Comparison of ENCODE assay signal across 15 cellular contexts in the genomic region with DNA sequence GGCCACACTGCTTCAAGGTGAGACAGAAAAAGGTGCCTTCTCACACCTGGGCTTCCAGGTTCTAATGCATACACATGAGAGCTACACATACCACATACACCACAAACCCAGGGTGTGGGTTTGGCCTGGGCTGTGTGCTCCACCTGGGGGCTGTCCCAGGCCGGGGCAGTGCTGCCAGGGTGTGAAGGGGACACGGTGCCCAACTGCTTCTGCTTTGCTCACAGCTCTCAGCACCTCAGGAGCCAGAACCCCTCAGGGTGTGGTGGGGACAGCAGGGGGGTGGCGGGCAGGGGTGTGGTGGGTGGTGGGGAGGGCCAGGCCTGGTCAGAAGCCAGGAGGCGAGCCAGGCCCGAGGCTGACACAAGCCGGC. TPM values are rescaled to one million over a fixed set of nuclear protein-coding genes. Genes with fewer than 3 reads are reported as not detected.
DNase-seq lines count a peak whose midpoint lies in the region; ATAC-seq, FAIRE-seq and TF ChIP-seq lines count a peak whose summit lies in the region.
"Had no signal": no experiment of that assay in that cellular context is flagged by ENCODE, and none has a peak within 500 bp of the region (broad histone marks: within the 10 kb centered on the region; RNA-seq: fewer than 3 reads in every experiment).

No MANE protein-coding gene starts in this region.

- DNase-seq in NCI-H2171 treated with DMSO at 0.1 percent for 48 hours (lab: John Stamatoyannopoulos, UW) (peak; percentile 73), NCI-H2171 (lab: John Stamatoyannopoulos, UW) (no peak), RWPE1 (ENCODE audit: low spot score) (no peak), left colon (peak; percentile 46 to 57), small intestine (peak; percentile 45), Karpas-422 (no peak), NCI-H1105 (lab: John Stamatoyannopoulos, UW) (no peak)
- no peak for DNase-seq in NK-92 treated with Interleukin-12 subunit alpha and Interleukin-12 subunit beta, amount 100 ng/mL, for 24 hours (lab: John Stamatoyannopoulos, UW)
- DNase-seq: activated CD4-positive, alpha-beta T cell treated with anti-CD3 and anti-CD28 coated beads, Interleukin-2, amount 50 U/mL, for 4 hours; foreskin melanocyte had no signal

- intact Hi-C loops in left colon (cut with DNase I, micrococcal nuclease) = no loop called here

- no peaks in the 10 kb centered on the region for H3K4me1 ChIP-seq in small intestine (ENCODE audit: control insufficient read depth in 2 of 2, insufficient read depth in 1 of 2, low read depth in 1 of 2, low read length in 1 of 2)
- H3K4me1 ChIP-seq in Karpas-422 (ENCODE audit: low read length) = peaks cover 10% of the 10 kb centered on the region
- H3K4me1 ChIP-seq: ascending aorta had no signal

- no peak for FAIRE-seq in small intestine (lab: Jason Lieb, UNC)
- FAIRE-seq: keratinocyte had no signal

- CTCF ChIA-PET in RWPE1 (lab: Yijun Ruan, JAX) = interaction anchor here (0.6 kb wide), 1 partner anchor 11 kb away, joined by 4 read pairs; no protein-coding TSS in a partner anchor

- H2AFZ ChIP-seq in Karpas-422 (ENCODE audit: low read length) = no peak overlapping the region

- no peak overlapping the region for H3K4me2 ChIP-seq in Karpas-422 (ENCODE audit: low read depth, low read length, poor library complexity, severe bottlenecking)

- 0 to 44% (median 18%) methylated on average over 1 to 6 of the region's 6 CpGs for WGBS in small intestine, 3 donors

- H3K36me3 ChIP-seq in small intestine (ENCODE audit: control insufficient read depth in 2 of 2, insufficient read depth in 2 of 2, low read length in 2 of 2) (no peaks in the 10 kb centered on the region), Karpas-422 (ENCODE audit: insufficient read depth, low read length) (no peaks in the 10 kb centered on the region)
- H3K36me3 ChIP-seq: MG63, neutrophil had no signal

- no peaks in the 10 kb centered on the region for H3K9me2 ChIP-seq in Karpas-422 (replicated peaks; ENCODE audit: insufficient read depth, low read length)

- peak; percentile 77 for ATAC-seq in left colon

- TF ChIP-seq CTCF in RWPE1 (conservative IDR thresholded peaks at IDR 0.05; ENCODE audit: low read depth) = no peak

- no peaks in the 10 kb centered on the region for H3K79me2 ChIP-seq in Karpas-422 (ENCODE audit: low read length)

- no peaks in the 10 kb centered on the region for H4K20me1 ChIP-seq in Karpas-422 (ENCODE audit: insufficient read depth, low read depth, low read length)

- no peaks in the 10 kb centered on the region for H3K27me3 ChIP-seq in small intestine (ENCODE audit: control insufficient read depth in 2 of 2, insufficient read depth in 2 of 2, low read length in 2 of 2)
- no peaks in the 10 kb centered on the region for H3K27me3 ChIP-seq in Karpas-422 (ENCODE audit: low read length)
- H3K27me3 ChIP-seq: ascending aorta, MG63, neutrophil had no signal

- H3K9me3 ChIP-seq in small intestine (ENCODE audit: control insufficient read depth, low read depth) (no peaks in the 10 kb centered on the region), Karpas-422 (ENCODE audit: low read length) (no peaks in the 10 kb centered on the region)
- H3K9me3 ChIP-seq: MG63, neutrophil had no signal

- H3K4me3 ChIP-seq in small intestine (ENCODE audit: low read depth in 1 of 2, low read length in 2 of 2) (no peak overlapping the region), Karpas-422 (ENCODE audit: low read length) (no peak overlapping the region)
- H3K4me3 ChIP-seq: ascending aorta, MG63 had no signal

- POLR2A ChIA-PET in RWPE1 (lab: Yijun Ruan, JAX; ENCODE audit: low non-redundant PET) = no interaction called here

- no peak overlapping the region for H3K9ac ChIP-seq in Karpas-422 (ENCODE audit: low read length)

- H3K27ac ChIP-seq in RWPE1 (peak overlapping the region; percentile 47), small intestine (ENCODE audit: low read depth in 1 of 2, low read length in 1 of 2) (peak overlapping the region in 1 of 2 donors; percentile 65), Karpas-422 (ENCODE audit: low read length) (no peak overlapping the region)
- H3K27ac ChIP-seq: ascending aorta, neutrophil had no signal

RNA-seq across cellular contexts. Expression of a gene that starts 51.1 kb away (rescaled TPM):
- total RNA-seq in left colon = 10 to 100 TPM; 17.7 to 23.5 TPM
- polyA plus RNA-seq in small intestine = 10 to 100 TPM in 1 of 3 donors, 1 to 10 TPM in 2; 4.3 to 12.4 (median 5.6) TPM
- 20.9 and 68.9 TPM in 2 replicates for total RNA-seq in Karpas-422 (2014; rRNA removed; shearing (Covaris generic); ENCODE audit: low replicate concordance)

RNA-seq across cellular contexts. Expression of a gene that starts 53.5 kb away (rescaled TPM):
- total RNA-seq in left colon = not detected
- not detected for polyA plus RNA-seq in small intestine
- total RNA-seq in Karpas-422 (2014; rRNA removed; shearing (Covaris generic); ENCODE audit: low replicate concordance) = not detected in 2 replicates
- total RNA-seq: A673, ascending aorta had no signal
- polyA plus RNA-seq: keratinocyte had no signal

Comparison
In these comparisons a context has a peak if more than half of its experiments do, and no peak if none do; other contexts are left out.
1. DNase-seq: peak in NCI-H2171 treated with DMSO at 0.1 percent for 48 hours (single experiment), left colon (2 of 2) and small intestine (single experiment); none in NCI-H2171 (single experiment), RWPE1 (single experiment), Karpas-422 (single experiment), NCI-H1105 (single experiment) and NK-92 treated with Interleukin-12 subunit alpha and Interleukin-12 subunit beta, amount 100 ng/mL, for 24 hours (single experiment).